1 cellular context compared by ENCODE assay signal in genomic region chr5:138160706-138161105, GRCh38.
TF ChIP-seq lines count a peak whose summit lies in the region.

No MANE protein-coding gene starts in this region.

TF ChIP-seq in K562, 482 proteins besides CTCF, POLR2A, EP300 and RAD21:
- TF ChIP-seq ADNP (tag; IDR thresholded peaks at IDR 0.05): no peak
- no peak for TF ChIP-seq SMAD4 (CRISPR knock-in tag; conservative IDR thresholded peaks at IDR 0.05)
- TF ChIP-seq TGIF2 (CRISPR knock-in tag; IDR thresholded peaks at IDR 0.05): no peak
- no peak for TF ChIP-seq FOXK2 (conservative IDR thresholded peaks at IDR 0.05 in 1 of 2, IDR thresholded peaks at IDR 0.05 in 1 of 2; ENCODE audit: low read depth in 2 of 2)
- no peak for TF ChIP-seq ZNF41 (CRISPR knock-in tag; conservative IDR thresholded peaks at IDR 0.05)
- TF ChIP-seq ZBTB40 (IDR thresholded peaks at IDR 0.05): no peak
- TF ChIP-seq ZBTB40 (CRISPR knock-in tag; IDR thresholded peaks at IDR 0.05): no peak
- no peak for TF ChIP-seq TSC22D4 (tag; IDR thresholded peaks at IDR 0.05)
TF ChIP-seq in K562: peak in this region for 0.
